Comparison of ENCODE assay signal across 1 cellular context in genomic region chr1:234827656-234828055, GRCh38.
TF ChIP-seq lines count a peak whose summit lies in the region.

No MANE protein-coding gene starts in this region.

TF ChIP-seq in GM23338, 12 proteins besides CTCF, POLR2A, EP300 and RAD21:
- TF ChIP-seq ZNF462 (CRISPR knock-in tag; IDR thresholded peaks at IDR 0.05) (no peak), EZH2phosphoT487 (IDR thresholded peaks at IDR 0.05; ENCODE audit: unreplicated experiment) (no peak), EZH2 (IDR thresholded peaks at IDR 0.05; ENCODE audit: low read depth, unreplicated experiment) (no peak), JUNB (IDR thresholded peaks at IDR 0.05; ENCODE audit: unreplicated experiment) (no peak), ZNF114 (CRISPR knock-in tag; IDR thresholded peaks at IDR 0.05) (no peak), NANOG (IDR thresholded peaks at IDR 0.05; ENCODE audit: borderline replicate concordance) (no peak), STAT1 (IDR thresholded peaks at IDR 0.05; ENCODE audit: unreplicated experiment) (no peak), POLR2AphosphoS5 (IDR thresholded peaks at IDR 0.05; ENCODE audit: low read depth) (no peak), ETS1 (IDR thresholded peaks at IDR 0.05) (no peak), CREB1 (CRISPR knock-in tag; IDR thresholded peaks at IDR 0.05; ENCODE audit: low read depth) (no peak), REST (IDR thresholded peaks at IDR 0.05; ENCODE audit: unreplicated experiment) (no peak), ZNF331 (CRISPR knock-in tag; IDR thresholded peaks at IDR 0.05; ENCODE audit: low read depth) (no peak)
TF ChIP-seq in GM23338: peak in this region for 0.
